ENCODE assay signal across 8 cellular contexts in genomic region chr12:74537126-74537706, GRCh38. TPM values are rescaled to one million over a fixed set of nuclear protein-coding genes. Genes with fewer than 3 reads are reported as not detected.
DNase-seq lines count a peak whose midpoint lies in the region; ATAC-seq, FAIRE-seq and TF ChIP-seq lines count a peak whose summit lies in the region.

No MANE protein-coding gene starts in this region.

- DNase-seq in Daoy (ENCODE audit: low read depth), result peak; percentile 48
- peak; percentile 79 for DNase-seq in NCI-H748 treated with DMSO at 0.1 percent for 48 hours (lab: John Stamatoyannopoulos, UW)
- DNase-seq in astrocyte (ENCODE audit: low read depth), result peak; percentile 44
- peak; percentile 46 for DNase-seq in hepatic stellate cell (ENCODE audit: low spot score)
- no peak for DNase-seq in sciatic nerve (ENCODE audit: low spot score)
- DNase-seq in central memory CD4-positive, alpha-beta T cell, result no peak

- TF ChIP-seq CTCF in astrocyte (IDR thresholded peaks at IDR 0.05; ENCODE audit: insufficient read depth, low read depth, low read length), result peak; percentile 79

- H3K36me3 Mint-ChIP-seq in astrocyte (ENCODE audit: low read depth, unreplicated experiment), result peaks cover 16% of the 10 kb centered on the region

- peak overlapping the region; percentile 99 for H3K27ac Mint-ChIP-seq in astrocyte (ENCODE audit: unreplicated experiment)

- peak overlapping the region; percentile 83 for H2AFZ ChIP-seq in astrocyte (ENCODE audit: low read depth, low read length)

- ATAC-seq in GM21381 (IDR thresholded peaks at IDR 0.05; ENCODE audit: unreplicated experiment) (peak; percentile 57), HG03575 (IDR thresholded peaks at IDR 0.05; ENCODE audit: extremely low read depth, insufficient number of reproducible peaks, low FRiP score, unreplicated experiment) (peak; percentile 46), sciatic nerve (peak; percentile 62)

- peaks cover 33% of the 10 kb centered on the region for H3K4me1 Mint-ChIP-seq in astrocyte (ENCODE audit: low read depth, unreplicated experiment)

- peaks cover 46% of the 10 kb centered on the region for H3K79me2 ChIP-seq in astrocyte (ENCODE audit: insufficient read depth, low read length)

- no peaks in the 10 kb centered on the region for H3K9me3 Mint-ChIP-seq in astrocyte (ENCODE audit: unreplicated experiment)

- peak overlapping the region; percentile 99 for H3K27ac ChIP-seq in astrocyte (ENCODE audit: low read depth, low read length)

- H3K4me1 ChIP-seq in astrocyte (ENCODE audit: insufficient read depth, low read length), result peaks cover 24% of the 10 kb centered on the region

- peak overlapping the region; percentile 98 for H3K4me3 ChIP-seq in astrocyte (ENCODE audit: insufficient read depth, low read depth, low read length)

- no peaks in the 10 kb centered on the region for H3K27me3 Mint-ChIP-seq in astrocyte (ENCODE audit: low read depth, unreplicated experiment)

- H3K27me3 ChIP-seq in astrocyte (ENCODE audit: insufficient read depth, low read length), result no peaks in the 10 kb centered on the region

- peak overlapping the region; percentile 90 for H3K4me2 ChIP-seq in astrocyte (ENCODE audit: low read length)

- H3K36me3 ChIP-seq in astrocyte (ENCODE audit: insufficient read depth, low read length), result peaks cover 9% of the 10 kb centered on the region

- peak overlapping the region; percentile 99 for H3K4me3 Mint-ChIP-seq in astrocyte (ENCODE audit: unreplicated experiment)

- H4K20me1 ChIP-seq in astrocyte (ENCODE audit: insufficient read depth, low read length), result peaks cover 37% of the 10 kb centered on the region

- no peak for FAIRE-seq in astrocyte (lab: Jason Lieb, UNC)

- H3K9ac ChIP-seq in astrocyte (ENCODE audit: low read length), result peak overlapping the region; percentile 100

- intact Hi-C loops in sciatic nerve (cut with DNase I), result no loop called here

- no peaks in the 10 kb centered on the region for H3K9me3 ChIP-seq in astrocyte (ENCODE audit: insufficient read depth, low read depth, low read length)

RNA-seq across cellular contexts. Expression of gene ATXN7L3B, which starts 0.4 kb away (rescaled TPM):
- total RNA-seq in Daoy (2014; rRNA removed; shearing (Covaris generic)), result 20.2 and 21.1 TPM in 2 replicates
- 30.6 and 31.1 TPM in 2 replicates for total RNA-seq in astrocyte
- 22.7 TPM for total RNA-seq in sciatic nerve

Comparison
In these comparisons a context has a peak if more than half of its experiments do, and no peak if none do; other contexts are left out.
1. DNase-seq: peak in Daoy (single experiment), NCI-H748 treated with DMSO at 0.1 percent for 48 hours (single experiment), astrocyte (single experiment) and hepatic stellate cell (single experiment); none in sciatic nerve (single experiment) and central memory CD4-positive, alpha-beta T cell (single experiment).
2. Peak in every context shown above with its lines, with median percentiles within 50 percentile points of each other: ATAC-seq.